ENCODE assay signal across 10 cellular contexts in the genomic region with DNA sequence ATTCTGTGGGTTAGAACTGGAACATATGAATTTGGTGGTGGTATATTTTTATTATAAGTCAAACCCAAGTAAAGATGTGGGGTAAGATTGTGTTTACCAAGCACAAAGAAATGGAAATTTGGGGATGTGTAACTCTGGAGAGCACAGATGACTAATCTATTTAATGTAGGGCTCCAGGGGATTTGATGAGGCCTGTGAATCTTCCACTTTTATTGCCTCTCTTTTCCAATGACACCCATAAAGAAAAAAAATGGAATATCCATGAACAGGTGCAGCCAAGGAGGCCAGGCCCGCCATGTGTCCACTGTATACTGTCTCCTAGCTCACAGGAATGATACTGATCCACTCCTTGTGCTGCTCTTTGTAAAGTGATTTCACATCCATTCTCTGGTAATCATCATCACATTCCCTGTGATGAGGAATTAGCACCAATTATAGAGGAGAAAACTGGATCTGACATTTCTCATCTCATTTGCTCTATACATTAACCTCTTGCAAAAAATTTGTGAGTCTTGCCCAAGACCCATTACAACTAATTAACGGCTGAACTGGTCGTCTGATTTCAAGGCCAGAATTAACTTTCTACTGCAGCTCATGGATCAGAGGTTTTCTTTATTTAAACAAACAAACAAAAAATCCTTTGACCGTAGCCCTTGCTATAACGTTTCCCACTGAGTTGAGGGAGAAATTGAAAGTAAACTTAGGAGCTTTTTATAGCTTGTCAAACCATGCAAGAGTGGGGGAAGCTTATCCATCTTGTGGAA. TPM values are rescaled to one million over a fixed set of nuclear protein-coding genes. Genes with fewer than 3 reads are reported as not detected.
DNase-seq lines count a peak whose midpoint lies in the region; ATAC-seq and TF ChIP-seq lines count a peak whose summit lies in the region.
"Had no signal": no experiment of that assay in that cellular context is flagged by ENCODE, and none has a peak within 500 bp of the region (broad histone marks: within the 10 kb centered on the region; RNA-seq: fewer than 3 reads in every experiment).

No MANE protein-coding gene starts in this region.

- H3K9me3 ChIP-seq in stomach = no peaks in the 10 kb centered on the region

- CTCF ChIA-PET in activated CD4-positive, alpha-beta T cell treated with anti-CD3 and anti-CD28 coated beads for 36 hours (lab: Charles Lee) = interaction anchor here (0.8 to 8.1 kb wide), 7 partner anchors 10 to 97 kb away, joined by 3 to 179 read pairs (median 5); no protein-coding TSS in a partner anchor
- CTCF ChIA-PET in activated B cell treated with CpG ODN at 0.5 μM for 24 hours (lab: Charles Lee) = interaction anchor here (0.9 to 8.5 kb wide), 2 partner anchors 84 to 135 kb away, joined by 3 to 169 read pairs; partner anchors contain the start of gene DDX21

- H3K4me3 Mint-ChIP-seq in activated CD4-positive, alpha-beta T cell treated with anti-CD3 and anti-CD28 coated beads for 36 hours = peak overlapping the region; percentile 86
- H3K4me3 Mint-ChIP-seq in activated B cell treated with CpG ODN at 0.5 μM for 24 hours = peak overlapping the region; percentile 84

- H3K27ac ChIP-seq in stomach = peak overlapping the region in 4 of 5 donors; percentile 77 to 94 (median 84)

- no peak for TF ChIP-seq POLR2A in stomach (IDR thresholded peaks at IDR 0.05)

- no peaks in the 10 kb centered on the region for H3K36me3 ChIP-seq in stomach

- H3K4me3 ChIP-seq in fibroblast of pulmonary artery (replicated peaks; ENCODE audit: low read depth, low read length) = peak overlapping the region; percentile 87
- H3K4me3 ChIP-seq in stomach = peak overlapping the region; percentile 29 to 40 (median 35)

- H3K27me3 ChIP-seq in stomach = no peaks in the 10 kb centered on the region

- 37 to 42% (median 41%) methylated on average over 5 of the region's 5 CpGs for WGBS in stomach, 5 donors

- intact Hi-C loops in activated CD4-positive, alpha-beta T cell treated with anti-CD3 and anti-CD28 coated beads for 36 hours (cut with DNase I, micrococcal nuclease) = loop anchor here (1.0 to 10.0 kb wide), 7 partner anchors 33 to 1071 kb away; partner anchors contain the start of genes DDX21 (in 2 of the 2), HNRNPH3 (in 1 of the 2), PBLD (in 1 of the 2) and VPS26A (in 1 of the 2)
- intact Hi-C loops in activated B cell treated with CpG ODN at 0.5 μM for 24 hours (cut with micrococcal nuclease) = loop anchor here (1.0 to 10.0 kb wide), 2 partner anchors 131 to 296 kb away; no protein-coding TSS in a partner anchor
- intact Hi-C loops in stomach (cut with DNase I; ENCODE audit: low total_unique reads) = no loop called here

- no peak for ATAC-seq in activated CD4-positive, alpha-beta T cell treated with anti-CD3 and anti-CD28 coated beads for 36 hours
- ATAC-seq in activated B cell treated with CpG ODN at 0.5 μM for 24 hours (ENCODE audit: low read depth) = no peak
- no peak for ATAC-seq in HG03280 (IDR thresholded peaks at IDR 0.05; ENCODE audit: unreplicated experiment)

- peaks cover 0 to 21% (median 4%) of the 10 kb centered on the region in 4 donors for H3K4me1 ChIP-seq in stomach

- no peak for TF ChIP-seq EP300 in stomach (IDR thresholded peaks at IDR 0.05)

- no peaks in the 10 kb centered on the region for H3K9me3 Mint-ChIP-seq in activated CD4-positive, alpha-beta T cell treated with anti-CD3 and anti-CD28 coated beads for 36 hours (ENCODE audit: low read depth)
- no peaks in the 10 kb centered on the region for H3K9me3 Mint-ChIP-seq in activated B cell treated with CpG ODN at 0.5 μM for 24 hours

- H3K4me1 Mint-ChIP-seq in activated CD4-positive, alpha-beta T cell treated with anti-CD3 and anti-CD28 coated beads for 36 hours = peaks cover 62% of the 10 kb centered on the region
- peaks cover 62% of the 10 kb centered on the region for H3K4me1 Mint-ChIP-seq in activated B cell treated with CpG ODN at 0.5 μM for 24 hours

- TF ChIP-seq CTCF in activated B cell treated with CpG ODN at 0.5 μM for 24 hours (IDR thresholded peaks at IDR 0.05) (no peak), fibroblast of pulmonary artery (IDR thresholded peaks at IDR 0.05; ENCODE audit: low read length, missing control alignments) (no peak), stomach (IDR thresholded peaks at IDR 0.05) (no peak), GM20000 (IDR thresholded peaks at IDR 0.05; ENCODE audit: extremely low read depth, missing control alignments) (no peak)

- POLR2A ChIA-PET in activated CD4-positive, alpha-beta T cell treated with anti-CD3 and anti-CD28 coated beads for 36 hours (lab: Charles Lee) = interaction anchor here (0.6 to 2.0 kb wide), 11 partner anchors 10 to 191 kb away, joined by 3 to 14 read pairs (median 3); no protein-coding TSS in a partner anchor
- POLR2A ChIA-PET in activated B cell treated with CpG ODN at 0.5 μM for 24 hours (lab: Charles Lee) = interaction anchor here (0.6 to 2.1 kb wide), 3 partner anchors 25 to 89 kb away, joined by 3 to 6 read pairs (median 6); partner anchors contain the start of gene SUPV3L1

- H3K27ac Mint-ChIP-seq in activated CD4-positive, alpha-beta T cell treated with anti-CD3 and anti-CD28 coated beads for 36 hours = peak overlapping the region; percentile 99
- H3K27ac Mint-ChIP-seq in activated B cell treated with CpG ODN at 0.5 μM for 24 hours = peak overlapping the region; percentile 95

- no peak for DNase-seq in activated CD4-positive, alpha-beta T cell treated with anti-CD3 and anti-CD28 coated beads for 36 hours
- DNase-seq in activated CD4-positive, alpha-beta T cell treated with anti-CD3 and anti-CD28 coated beads, Interleukin-2, amount 50 U/mL, for 48 hours = no peak
- no peak for DNase-seq in activated B cell treated with CpG ODN at 0.5 μM for 24 hours
- no peak for DNase-seq in fibroblast of pulmonary artery (ENCODE audit: low read depth)
- no peak for DNase-seq in stomach
- no peak for DNase-seq in NCI-H1417 (lab: John Stamatoyannopoulos, UW)
- no peak for DNase-seq in GM20000 (ENCODE audit: low spot score)
- DNase-seq: Kasumi-1, SIG-M5 had no signal

- no peaks in the 10 kb centered on the region for H3K27me3 Mint-ChIP-seq in activated CD4-positive, alpha-beta T cell treated with anti-CD3 and anti-CD28 coated beads for 36 hours
- no peaks in the 10 kb centered on the region for H3K27me3 Mint-ChIP-seq in activated B cell treated with CpG ODN at 0.5 μM for 24 hours

- peaks cover 50% of the 10 kb centered on the region for H3K36me3 Mint-ChIP-seq in activated CD4-positive, alpha-beta T cell treated with anti-CD3 and anti-CD28 coated beads for 36 hours (ENCODE audit: low read depth)
- H3K36me3 Mint-ChIP-seq in activated B cell treated with CpG ODN at 0.5 μM for 24 hours (ENCODE audit: low read depth) = peaks cover 33% of the 10 kb centered on the region

RNA-seq across cellular contexts. Expression of gene SRGN, which starts 3.0 kb away (rescaled TPM):
- 100 to 1,000 TPM; 375 to 400 TPM for total RNA-seq in activated CD4-positive, alpha-beta T cell treated with anti-CD3 and anti-CD28 coated beads for 36 hours
- total RNA-seq in activated B cell treated with CpG ODN at 0.5 μM for 24 hours (91.4 and 95.5 TPM in 2 replicates), stomach (100 to 1,000 TPM in 1 of 5 donors, 10 to 100 TPM in 3, 1 to 10 TPM in 1; 1.3 to 212 (median 43.8) TPM)
- polyA plus RNA-seq in stomach = 10 to 100 TPM; 26.6 to 83.6 (median 42.0) TPM

RNA-seq across cellular contexts. Expression of gene VPS26A, which starts 33.1 kb away (rescaled TPM):
- 10 to 100 TPM; 27.1 to 32.2 TPM for total RNA-seq in activated CD4-positive, alpha-beta T cell treated with anti-CD3 and anti-CD28 coated beads for 36 hours
- total RNA-seq in activated B cell treated with CpG ODN at 0.5 μM for 24 hours (25.9 and 29.5 TPM in 2 replicates), stomach (10 to 100 TPM; 28.8 to 69.6 (median 35.0) TPM)
- 10 to 100 TPM; 22.6 to 37.3 (median 27.9) TPM for polyA plus RNA-seq in stomach
